1 cellular context compared by ENCODE assay signal in genomic region chr15:40439461-40440299, GRCh38.
TF ChIP-seq lines count a peak whose summit lies in the region.

No MANE protein-coding gene starts in this region.

TF ChIP-seq in K562, 482 proteins besides CTCF, POLR2A, EP300 and RAD21 (continued from another document):
- TF ChIP-seq, protein P1, sequence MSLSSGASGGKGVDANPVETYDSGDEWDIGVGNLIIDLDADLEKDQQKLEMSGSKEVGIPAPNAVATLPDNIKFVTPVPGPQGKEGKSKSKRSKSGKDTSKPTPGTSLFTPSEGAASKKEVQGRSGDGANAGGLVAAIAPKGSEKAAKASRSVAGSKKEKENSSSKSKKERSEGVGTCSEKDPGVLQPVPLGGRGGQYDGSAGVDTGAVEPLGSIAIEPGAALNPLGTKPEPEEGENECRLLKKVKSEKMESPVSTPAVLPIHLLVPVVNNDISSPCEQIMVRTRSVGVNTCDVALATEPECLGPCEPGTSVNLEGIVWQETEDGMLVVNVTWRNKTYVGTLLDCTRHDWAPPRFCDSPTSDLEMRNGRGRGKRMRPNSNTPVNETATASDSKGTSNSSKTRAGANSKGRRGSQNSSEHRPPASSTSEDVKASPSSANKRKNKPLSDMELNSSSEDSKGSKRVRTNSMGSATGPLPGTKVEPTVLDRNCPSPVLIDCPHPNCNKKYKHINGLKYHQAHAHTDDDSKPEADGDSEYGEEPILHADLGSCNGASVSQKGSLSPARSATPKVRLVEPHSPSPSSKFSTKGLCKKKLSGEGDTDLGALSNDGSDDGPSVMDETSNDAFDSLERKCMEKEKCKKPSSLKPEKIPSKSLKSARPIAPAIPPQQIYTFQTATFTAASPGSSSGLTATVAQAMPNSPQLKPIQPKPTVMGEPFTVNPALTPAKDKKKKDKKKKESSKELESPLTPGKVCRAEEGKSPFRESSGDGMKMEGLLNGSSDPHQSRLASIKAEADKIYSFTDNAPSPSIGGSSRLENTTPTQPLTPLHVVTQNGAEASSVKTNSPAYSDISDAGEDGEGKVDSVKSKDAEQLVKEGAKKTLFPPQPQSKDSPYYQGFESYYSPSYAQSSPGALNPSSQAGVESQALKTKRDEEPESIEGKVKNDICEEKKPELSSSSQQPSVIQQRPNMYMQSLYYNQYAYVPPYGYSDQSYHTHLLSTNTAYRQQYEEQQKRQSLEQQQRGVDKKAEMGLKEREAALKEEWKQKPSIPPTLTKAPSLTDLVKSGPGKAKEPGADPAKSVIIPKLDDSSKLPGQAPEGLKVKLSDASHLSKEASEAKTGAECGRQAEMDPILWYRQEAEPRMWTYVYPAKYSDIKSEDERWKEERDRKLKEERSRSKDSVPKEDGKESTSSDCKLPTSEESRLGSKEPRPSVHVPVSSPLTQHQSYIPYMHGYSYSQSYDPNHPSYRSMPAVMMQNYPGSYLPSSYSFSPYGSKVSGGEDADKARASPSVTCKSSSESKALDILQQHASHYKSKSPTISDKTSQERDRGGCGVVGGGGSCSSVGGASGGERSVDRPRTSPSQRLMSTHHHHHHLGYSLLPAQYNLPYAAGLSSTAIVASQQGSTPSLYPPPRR (CRISPR knock-in tag; IDR thresholded peaks at IDR 0.05; ENCODE audit: borderline replicate concordance), result no peak
- TF ChIP-seq POLR2G (IDR thresholded peaks at IDR 0.05; ENCODE audit: low read depth, low read length) (peak; percentile 63), NFE2 (IDR thresholded peaks at IDR 0.05; ENCODE audit: low read depth) (peak; percentile 59), NFRKB (IDR thresholded peaks at IDR 0.05; ENCODE audit: low read depth) (0 out of 2 replicates have a peak, but pooled peaks have one; percentile 34)
